In the genomic region with DNA sequence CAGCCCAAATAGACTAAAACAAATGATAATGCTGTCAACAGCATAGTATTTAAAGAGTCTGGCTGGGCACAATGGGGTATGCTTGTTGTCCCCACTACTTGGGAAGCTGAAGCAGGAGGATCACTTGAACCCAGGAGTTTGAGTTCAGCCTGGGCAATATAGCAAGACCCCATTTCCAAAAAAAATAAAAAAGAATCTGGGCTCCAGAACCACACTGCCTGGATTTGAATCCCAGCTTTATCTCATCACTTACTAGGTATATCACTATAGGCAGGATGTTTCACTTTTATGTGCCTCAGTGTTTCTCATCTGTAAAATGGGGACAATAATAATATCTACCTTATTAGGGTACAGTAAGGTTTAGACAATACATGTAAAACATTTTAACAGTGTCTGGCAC, we compare ENCODE assay signal across 10 cellular contexts. TPM values are rescaled to one million over a fixed set of nuclear protein-coding genes. Genes with fewer than 3 reads are reported as not detected.
"Had no signal": no experiment of that assay in that cellular context is flagged by ENCODE, and none has a peak within 500 bp of the region (broad histone marks: within the 10 kb centered on the region; RNA-seq: fewer than 3 reads in every experiment).

No MANE protein-coding gene starts in this region.

- H3K27ac Mint-ChIP-seq: HFFc6 had no signal

- H3K9me3 Mint-ChIP-seq: H9, HFFc6 had no signal

- FAIRE-seq: H54 had no signal

- H3K4me3 ChIP-seq: GM23248 had no signal

- H3K27ac ChIP-seq: GM23248, HL-60 had no signal

- H3K4me3 Mint-ChIP-seq: H9, HFFc6 had no signal

- DNase-seq: GOT3, H9, HCEC 1CT, HFFc6, IMR-90, KBM-7 had no signal

- H2AFZ ChIP-seq: GM23248 had no signal

- H3K9ac ChIP-seq: GM23248 had no signal

RNA-seq across cellular contexts. Expression of gene CDKL2, which starts 48.1 kb away (rescaled TPM):
- total RNA-seq: GM23248, HT1080 had no signal
- polyA plus RNA-seq: GM23248 had no signal
